In the genomic region with DNA sequence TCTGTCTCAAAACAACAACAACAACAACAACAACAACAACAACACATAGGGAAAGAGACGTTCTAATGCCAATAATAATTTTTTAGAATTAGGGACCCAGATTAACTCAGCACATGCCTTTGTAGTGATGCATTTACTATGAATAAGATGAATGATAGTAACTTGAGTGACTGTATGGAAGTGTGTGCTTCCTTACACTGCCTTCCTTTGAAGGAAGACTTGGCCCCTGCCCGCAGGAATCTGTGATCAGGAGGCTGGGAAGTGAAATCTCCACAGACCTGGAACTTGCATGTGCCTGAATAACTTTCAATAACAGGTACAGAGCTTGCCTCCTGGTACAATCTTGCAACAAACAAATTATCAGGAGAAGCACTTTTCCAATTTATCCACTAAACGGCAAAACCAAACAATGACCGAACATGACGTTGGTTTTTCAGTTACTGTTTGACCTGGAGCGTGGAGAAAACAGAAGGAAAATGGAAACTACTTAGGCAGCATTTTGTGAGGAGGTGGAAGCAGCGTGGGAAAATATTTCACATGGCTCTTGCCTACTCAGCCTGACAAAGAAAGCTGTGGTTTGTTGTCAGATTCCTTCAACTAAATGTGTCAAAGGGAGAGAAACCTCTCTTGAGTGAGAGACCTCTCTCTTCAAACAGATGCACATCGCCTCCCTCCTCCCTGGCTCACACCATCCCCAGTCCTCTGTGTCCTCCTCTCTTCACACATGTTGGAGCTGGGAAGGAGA, we compare ENCODE assay signal across 18 cellular contexts. TPM values are rescaled to one million over a fixed set of nuclear protein-coding genes. Genes with fewer than 3 reads are reported as not detected.
DNase-seq lines count a peak whose midpoint lies in the region; ATAC-seq, FAIRE-seq and TF ChIP-seq lines count a peak whose summit lies in the region.
"Had no signal": no experiment of that assay in that cellular context is flagged by ENCODE, and none has a peak within 500 bp of the region (broad histone marks: within the 10 kb centered on the region; RNA-seq: fewer than 3 reads in every experiment).

No MANE protein-coding gene starts in this region.

- no peak for TF ChIP-seq CTCF in brain microvascular endothelial cell (IDR thresholded peaks at IDR 0.05; ENCODE audit: low read depth, low read length, missing control alignments)
- no peak for TF ChIP-seq CTCF in keratinocyte (optimal IDR thresholded peaks at IDR 0.05 in 1 of 3, IDR thresholded peaks at IDR 0.05 in 1 of 3, conservative IDR thresholded peaks at IDR 0.05 in 1 of 3; ENCODE audit: extremely low read depth in 1 of 3, insufficient read depth in 2 of 3, low read length in 3 of 3)
- TF ChIP-seq CTCF in CD4-positive, alpha-beta T cell (IDR thresholded peaks at IDR 0.05): no peak

- H3K4me3 Mint-ChIP-seq in CD4-positive, alpha-beta T cell: no peak overlapping the region
- H3K4me3 Mint-ChIP-seq: activated CD8-positive, alpha-beta T cell treated with anti-CD3 and anti-CD28 coated beads for 36 hours had no signal

- peak overlapping the region; percentile 91 for H3K27ac ChIP-seq in brain microvascular endothelial cell
- H3K27ac ChIP-seq in keratinocyte (ENCODE audit: control insufficient read depth, insufficient read depth, low read length): no peak overlapping the region
- H3K27ac ChIP-seq in CD4-positive, alpha-beta T cell (ENCODE audit: low read depth, low read length): no peak overlapping the region
- H3K27ac ChIP-seq: cardiac muscle cell, right atrium auricular region, SJCRH30 had no signal

- H3K4me3 ChIP-seq in brain microvascular endothelial cell (ENCODE audit: low read depth, low read length) (no peak overlapping the region), keratinocyte (ENCODE audit: control insufficient read depth in 2 of 3, extremely low read depth in 1 of 3, insufficient read depth in 2 of 3, low read depth in 1 of 3, low read length in 3 of 3) (no peak overlapping the region)
- H3K4me3 ChIP-seq: cardiac muscle cell, right atrium auricular region, SJCRH30 had no signal

- H3K9me3 Mint-ChIP-seq in CD4-positive, alpha-beta T cell: peaks cover 5% of the 10 kb centered on the region

- DNase-seq in HPDE6-E6E7 (ENCODE audit: extremely low spot score) (peak; percentile 26), brain microvascular endothelial cell (peak; percentile 78), keratinocyte (ENCODE audit: low read depth, low spot score) (no peak), renal cortical epithelial cell (ENCODE audit: low read depth) (peak; percentile 98), hippocampal formation (lab: John Stamatoyannopoulos, UW) (no peak)
- no peak for DNase-seq in central memory CD4-positive, alpha-beta T cell
- DNase-seq in CD4-positive, alpha-beta T cell: no peak
- DNase-seq: activated CD8-positive, alpha-beta T cell treated with anti-CD3 and anti-CD28 coated beads for 36 hours; activated effector memory CD4-positive, alpha-beta T cell treated with anti-CD3 and anti-CD28 coated beads, Interleukin-2, amount 50 U/mL, for 16 hours; NCI-H1930; NCI-H774; SJCRH30; stimulated activated naive CD4-positive, alpha-beta T cell had no signal

- CTCF ChIA-PET in CD4-positive, alpha-beta T cell (lab: Charles Lee): no interaction called here

- H3K27ac Mint-ChIP-seq in CD4-positive, alpha-beta T cell: no peak overlapping the region
- H3K27ac Mint-ChIP-seq: activated CD8-positive, alpha-beta T cell treated with anti-CD3 and anti-CD28 coated beads for 36 hours had no signal

- no peaks in the 10 kb centered on the region for H3K4me1 Mint-ChIP-seq in CD4-positive, alpha-beta T cell (ENCODE audit: low read depth)

- H2AFZ ChIP-seq in keratinocyte (ENCODE audit: control insufficient read depth, low read length): no peak overlapping the region

- H4K20me1 ChIP-seq in keratinocyte (ENCODE audit: control insufficient read depth, extremely low read depth, insufficient read depth, low read length): no peaks in the 10 kb centered on the region

- H3K27me3 ChIP-seq in brain microvascular endothelial cell (replicated peaks): no peaks in the 10 kb centered on the region
- no peaks in the 10 kb centered on the region for H3K27me3 ChIP-seq in keratinocyte (ENCODE audit: control insufficient read depth, extremely low read depth, insufficient read depth, low read length)
- no peaks in the 10 kb centered on the region for H3K27me3 ChIP-seq in CD4-positive, alpha-beta T cell (ENCODE audit: control insufficient read depth, insufficient read depth, low read length)
- H3K27me3 ChIP-seq: cardiac muscle cell, right atrium auricular region, SJCRH30 had no signal

- POLR2A ChIA-PET in CD4-positive, alpha-beta T cell (lab: Charles Lee): no interaction called here

- H3K9me1 ChIP-seq in keratinocyte (ENCODE audit: control insufficient read depth, extremely low read depth, insufficient read depth, low read length): no peaks in the 10 kb centered on the region

- no peak overlapping the region for H3K4me2 ChIP-seq in keratinocyte (ENCODE audit: control insufficient read depth, extremely low read depth, insufficient read depth, low read depth, low read length)

- H3K4me1 ChIP-seq in keratinocyte (ENCODE audit: control insufficient read depth, extremely low read depth, insufficient read depth, low read length): peaks cover 4% of the 10 kb centered on the region
- H3K4me1 ChIP-seq: right atrium auricular region had no signal

- H3K9me3 ChIP-seq in keratinocyte (ENCODE audit: control insufficient read depth, low read depth, low read length): no peaks in the 10 kb centered on the region
- no peaks in the 10 kb centered on the region for H3K9me3 ChIP-seq in CD4-positive, alpha-beta T cell (ENCODE audit: control insufficient read depth, low read length)
- H3K9me3 ChIP-seq: SJCRH30 had no signal

- peak; percentile 48 for FAIRE-seq in keratinocyte (lab: Jason Lieb, UNC)
- FAIRE-seq: endothelial cell of umbilical vein had no signal

- no peaks in the 10 kb centered on the region for H3K79me2 ChIP-seq in keratinocyte (ENCODE audit: control insufficient read depth, insufficient read depth, low read length)

- H3K36me3 Mint-ChIP-seq in CD4-positive, alpha-beta T cell (ENCODE audit: low read depth): no peaks in the 10 kb centered on the region

- in situ Hi-C loops in brain microvascular endothelial cell (cut with HindIII; ENCODE audit: low pct_ligation_motif_present, low sequenced_read_pairs): no loop called here

- dilution Hi-C loops in keratinocyte (cut with MboI; ENCODE audit: extremely low pct_ligation_motif_present, low sequenced_read_pairs): no loop called here

- H3K9ac ChIP-seq in keratinocyte (ENCODE audit: control insufficient read depth, extremely low read depth, insufficient read depth, low read length): no peak overlapping the region

- intact Hi-C loops in CD4-positive, alpha-beta T cell (cut with DNase I, micrococcal nuclease): no loop called here

- H3K27me3 Mint-ChIP-seq in CD4-positive, alpha-beta T cell: peaks cover 4% of the 10 kb centered on the region
- H3K27me3 Mint-ChIP-seq: activated CD8-positive, alpha-beta T cell treated with anti-CD3 and anti-CD28 coated beads for 36 hours had no signal

- ATAC-seq in GM21723 (IDR thresholded peaks at IDR 0.05; ENCODE audit: unreplicated experiment): no peak
- no peak for ATAC-seq in CD4-positive, alpha-beta T cell (ENCODE audit: poor library complexity)
- ATAC-seq: activated CD8-positive, alpha-beta T cell treated with anti-CD3 and anti-CD28 coated beads for 36 hours had no signal

- no peaks in the 10 kb centered on the region for H3K36me3 ChIP-seq in brain microvascular endothelial cell (replicated peaks)
- no peaks in the 10 kb centered on the region for H3K36me3 ChIP-seq in keratinocyte (ENCODE audit: control insufficient read depth in 2 of 2, extremely low read depth in 1 of 2, insufficient read depth in 2 of 2, low read length in 2 of 2)
- H3K36me3 ChIP-seq: cardiac muscle cell, right atrium auricular region, SJCRH30 had no signal

RNA-seq across cellular contexts. Expression of gene ABCA4, which starts 10.1 kb away (rescaled TPM):
- polyA plus RNA-seq in keratinocyte: 0.02 to 0.09 TPM (median 0.04 TPM) in 3 replicates
- polyA plus RNA-seq in keratinocyte (2011; ENCODE audit: low read depth): not detected
- polyA plus RNA-seq in keratinocyte (2011; cell fraction: cytosol; rRNA removed): 0.02 TPM in 1 of 2 replicates, not detected in the other
- polyA plus RNA-seq in keratinocyte (2011; cell fraction: nucleus; rRNA removed): 0.17 and 0.28 TPM in 2 replicates
- not detected in 2 replicates for polyA plus RNA-seq in keratinocyte (2012; ENCODE audit: low replicate concordance)
- 0.10 TPM in 1 of 3 replicates, not detected in the others for polyA minus RNA-seq in keratinocyte
- polyA minus RNA-seq in keratinocyte (2011; cell fraction: cytosol; rRNA and poly(A)+ RNA removed): not detected
- 0.16 and 0.42 TPM in 2 replicates for polyA minus RNA-seq in keratinocyte (2011; cell fraction: nucleus; rRNA and poly(A)+ RNA removed)
- total RNA-seq in renal cortical epithelial cell: 0.52 and 1.3 TPM in 2 replicates
- not detected for total RNA-seq in CD4-positive, alpha-beta T cell
- total RNA-seq: activated CD8-positive, alpha-beta T cell treated with anti-CD3 and anti-CD28 coated beads for 36 hours; cardiac muscle cell; mononuclear cell had no signal

Comparison
In these comparisons a context has a peak if more than half of its experiments do, and no peak if none do; other contexts are left out.
1. DNase-seq: peak in HPDE6-E6E7 (single experiment), brain microvascular endothelial cell (single experiment) and renal cortical epithelial cell (single experiment); none in keratinocyte (single experiment), hippocampal formation (0 of 2), central memory CD4-positive, alpha-beta T cell (single experiment) and CD4-positive, alpha-beta T cell (0 of 10).